Comparison of ENCODE assay signal across 8 cellular contexts in genomic region chr12:46473634-46474201, GRCh38.
DNase-seq lines count a peak whose midpoint lies in the region; ATAC-seq and TF ChIP-seq lines count a peak whose summit lies in the region.

No MANE protein-coding gene starts in this region.

- no peak for TF ChIP-seq CTCF in endothelial cell (IDR thresholded peaks at IDR 0.05; ENCODE audit: unreplicated experiment)

- peak overlapping the region; percentile 49 for H3K27ac ChIP-seq in SJSA1
- H3K27ac ChIP-seq in muscle layer of colon (ENCODE audit: low read depth, low read length), result peak overlapping the region; percentile 80

- no peaks in the 10 kb centered on the region for H3K9me3 ChIP-seq in SJSA1 (replicated peaks)
- H3K9me3 ChIP-seq in muscle layer of colon (ENCODE audit: low read length), result no peaks in the 10 kb centered on the region

- no peaks in the 10 kb centered on the region for H3K9me3 Mint-ChIP-seq in endothelial cell (ENCODE audit: unreplicated experiment)

- no peaks in the 10 kb centered on the region for H3K27me3 Mint-ChIP-seq in endothelial cell (ENCODE audit: unreplicated experiment)

- no peaks in the 10 kb centered on the region for H3K36me3 Mint-ChIP-seq in endothelial cell (ENCODE audit: low read depth, unreplicated experiment)

- no peak overlapping the region for H3K4me3 Mint-ChIP-seq in endothelial cell (ENCODE audit: unreplicated experiment)

- peaks cover 5% of the 10 kb centered on the region for H3K4me1 Mint-ChIP-seq in endothelial cell (ENCODE audit: unreplicated experiment)

- H3K36me3 ChIP-seq in SJSA1 (no peaks in the 10 kb centered on the region), muscle layer of colon (ENCODE audit: insufficient read depth, low read length) (no peaks in the 10 kb centered on the region)

- peaks cover 39% of the 10 kb centered on the region for H3K4me1 ChIP-seq in SJSA1 (replicated peaks)
- peaks cover 29% of the 10 kb centered on the region for H3K4me1 ChIP-seq in muscle layer of colon (ENCODE audit: insufficient read depth, low read length)

- H3K27me3 ChIP-seq in SJSA1 (replicated peaks) (peaks cover 2% of the 10 kb centered on the region; the same call in 1 of the 2 replicates), muscle layer of colon (ENCODE audit: control insufficient read depth in 1 of 2, insufficient read depth in 2 of 2, low read length in 2 of 2) (no peaks in the 10 kb centered on the region)

- ATAC-seq in GM19455 (IDR thresholded peaks at IDR 0.05; ENCODE audit: unreplicated experiment), result peak; percentile 69
- peak; percentile 74 for ATAC-seq in HG03565 (IDR thresholded peaks at IDR 0.05; ENCODE audit: unreplicated experiment)

- H3K4me3 ChIP-seq in SJSA1, result no peak overlapping the region
- H3K4me3 ChIP-seq in muscle layer of colon (ENCODE audit: low read depth in 1 of 2, low read length in 2 of 2), result no peak overlapping the region

- DNase-seq in DMS53 treated with DMSO at 0.1 percent for 48 hours (lab: John Stamatoyannopoulos, UW; ENCODE audit: unreplicated experiment), result peak; percentile 98
- peak; percentile 100 for DNase-seq in SJSA1 (ENCODE audit: low read depth in 1 of 2, low spot score in 2 of 2)
- no peak for DNase-seq in endothelial cell (ENCODE audit: low spot score)
- DNase-seq in ecto neural progenitor cell (ENCODE audit: low spot score), result no peak
- DNase-seq in effector CD8-positive, alpha-beta T cell (lab: John Stamatoyannopoulos, UW), result no peak

- peak overlapping the region; percentile 78 for H3K27ac Mint-ChIP-seq in endothelial cell (ENCODE audit: unreplicated experiment)

- no peak overlapping the region for H3K9ac ChIP-seq in muscle layer of colon (ENCODE audit: low read length)

Comparison
In these comparisons a context has a peak if more than half of its experiments do, and no peak if none do; other contexts are left out.
1. DNase-seq: peak in DMS53 treated with DMSO at 0.1 percent for 48 hours (single experiment) and SJSA1 (2 of 2); none in endothelial cell (single experiment), ecto neural progenitor cell (single experiment) and effector CD8-positive, alpha-beta T cell (single experiment).